In genomic region chr19:50838239-50838638, GRCh38 we compare ENCODE assay signal across 14 cellular contexts. TPM values are rescaled to one million over a fixed set of nuclear protein-coding genes. Genes with fewer than 3 reads are reported as not detected.
DNase-seq lines count a peak whose midpoint lies in the region; ATAC-seq, FAIRE-seq and TF ChIP-seq lines count a peak whose summit lies in the region.
"Had no signal": no experiment of that assay in that cellular context is flagged by ENCODE, and none has a peak within 500 bp of the region (broad histone marks: within the 10 kb centered on the region; RNA-seq: fewer than 3 reads in every experiment).

No MANE protein-coding gene starts in this region.

- H3K27me3 Mint-ChIP-seq in Caco-2 (ENCODE audit: insufficient read depth, unreplicated experiment) = peaks cover 15% of the 10 kb centered on the region

- in situ Hi-C loops in HepG2 (cut with HindIII; ENCODE audit: extremely low pct_ligation_motif_present, low pct_unique_long_range_greater_than_20kb) = no loop called here
- in situ Hi-C loops in mammary epithelial cell (cut with MboI; ENCODE audit: low sequenced_read_pairs in 2 of 2) = no loop called here

- H3K4me2 ChIP-seq in HepG2 (ENCODE audit: low read depth, low read length) (no peak overlapping the region), mammary epithelial cell (ENCODE audit: insufficient read depth, low read depth, low read length) (no peak overlapping the region)

- no peak for DNase-seq in HepG2 (ENCODE audit: low spot score)
- no peak for DNase-seq in right lobe of liver
- no peak for DNase-seq in LNCaP clone FGC (ENCODE audit: low read depth)
- DNase-seq in choroid plexus epithelial cell (ENCODE audit: low read depth) = peak; percentile 5
- DNase-seq in omental fat pad (ENCODE audit: low spot score) = no peak
- no peak for DNase-seq in mammary epithelial cell
- DNase-seq in Caco-2 = no peak
- DNase-seq: activated CD4-positive, alpha-beta T cell treated with anti-CD3 and anti-CD28 coated beads, Interleukin-2, amount 50 U/mL, for 4 hours; activated naive CD8-positive, alpha-beta T cell treated with anti-CD3 and anti-CD28 coated beads, Interleukin-2, amount 50 U/mL, for 24 hours; left ventricle myocardium superior had no signal

- H3K27me3 ChIP-seq in HepG2 (ENCODE audit: control insufficient read depth in 1 of 2, insufficient read depth in 2 of 2, low read length in 2 of 2) = peaks cover 0 to 27% of the 10 kb centered on the region in 2 experiments; a peak in 2 of 5 replicates
- no peaks in the 10 kb centered on the region for H3K27me3 ChIP-seq in right lobe of liver
- H3K27me3 ChIP-seq in mammary epithelial cell (ENCODE audit: insufficient read depth, low read length) = no peaks in the 10 kb centered on the region
- H3K27me3 ChIP-seq in Caco-2 (replicated peaks; ENCODE audit: control insufficient read depth, insufficient read depth, low read length) = no peaks in the 10 kb centered on the region

- BruUV-seq in HepG2 (replicated peaks; lab: Mats Ljungman, UMichigan) (no TSS peak), mammary epithelial cell (replicated peaks; lab: Mats Ljungman, UMichigan) (no TSS peak), Caco-2 (replicated peaks; lab: Mats Ljungman, UMichigan) (no TSS peak)

- TF ChIP-seq CTCF in HepG2 (CRISPR knock-in tag; IDR thresholded peaks at IDR 0.05) (peak; percentile 37; the same call in 1 of the 2 replicates), right lobe of liver (IDR thresholded peaks at IDR 0.05) (no peak), LNCaP clone FGC (IDR thresholded peaks at IDR 0.05; ENCODE audit: control insufficient read depth, extremely low read depth, insufficient read depth) (peak; percentile 66), choroid plexus epithelial cell (conservative IDR thresholded peaks at IDR 0.05; ENCODE audit: low read depth, low read length) (peak; percentile 37), omental fat pad (IDR thresholded peaks at IDR 0.05) (no peak), mammary epithelial cell (conservative IDR thresholded peaks at IDR 0.05 in 1 of 2, IDR thresholded peaks at IDR 0.05 in 1 of 2; ENCODE audit: extremely low read depth in 1 of 2, insufficient read depth in 1 of 2, low read depth in 1 of 2, low read length in 2 of 2) (peak in 1 of 2 donors; percentile 46), Caco-2 (IDR thresholded peaks at IDR 0.05; ENCODE audit: insufficient read depth in 1 of 2, low read depth in 1 of 2, low read length in 1 of 2, severe bottlenecking in 1 of 2, unreplicated experiment in 1 of 2) (no peak)

- H4K20me1 ChIP-seq in HepG2 (ENCODE audit: insufficient read depth, low read length) (no peaks in the 10 kb centered on the region), mammary epithelial cell (ENCODE audit: insufficient read depth, low read length) (no peaks in the 10 kb centered on the region)

- H3K36me3 ChIP-seq in HepG2 (replicated peaks in 1 of 2; ENCODE audit: control insufficient read depth in 1 of 2, insufficient read depth in 2 of 2, low read length in 2 of 2) (no peaks in the 10 kb centered on the region), right lobe of liver (no peaks in the 10 kb centered on the region), mammary epithelial cell (ENCODE audit: insufficient read depth, low read length) (no peaks in the 10 kb centered on the region), Caco-2 (ENCODE audit: control insufficient read depth, insufficient read depth, low read length) (no peaks in the 10 kb centered on the region)

- no peaks in the 10 kb centered on the region for H3K9me3 ChIP-seq in HepG2 (ENCODE audit: low read length)
- H3K9me3 ChIP-seq in right lobe of liver = no peaks in the 10 kb centered on the region
- H3K9me3 ChIP-seq in mammary epithelial cell (replicated peaks; ENCODE audit: insufficient read depth, low read length) = no peaks in the 10 kb centered on the region
- peaks cover 3% of the 10 kb centered on the region; the same call in 1 of the 2 replicates for H3K9me3 ChIP-seq in Caco-2

- ATAC-seq in HepG2 = no peak
- ATAC-seq in right lobe of liver = no peak
- no peak for ATAC-seq in GM21717 (IDR thresholded peaks at IDR 0.05; ENCODE audit: unreplicated experiment)
- no peak for ATAC-seq in omental fat pad (ENCODE audit: low FRiP score)
- ATAC-seq: activated naive CD8-positive, alpha-beta T cell treated with anti-CD3 and anti-CD28 coated beads, Interleukin-2, amount 50 U/mL, for 24 hours; esophagus mucosa; left ventricle myocardium superior had no signal

- H3K9ac ChIP-seq in HepG2 (ENCODE audit: insufficient read depth, low read depth, low read length) = no peak overlapping the region
- H3K9ac ChIP-seq in mammary epithelial cell (ENCODE audit: insufficient read depth, low read length) = no peak overlapping the region

- no peak for TF ChIP-seq RAD21 in HepG2 (CRISPR knock-in tag; IDR thresholded peaks at IDR 0.05)

- H3K27ac Mint-ChIP-seq in Caco-2 (ENCODE audit: unreplicated experiment) = no peak overlapping the region
- H3K27ac Mint-ChIP-seq: activated naive CD8-positive, alpha-beta T cell treated with anti-CD3 and anti-CD28 coated beads, Interleukin-2, amount 50 U/mL, for 24 hours had no signal

- TF ChIP-seq EP300 in HepG2 (IDR thresholded peaks at IDR 0.05; ENCODE audit: low read depth in 2 of 2, low read length in 2 of 2) = no peak
- TF ChIP-seq EP300 in HepG2 (CRISPR knock-in tag; IDR thresholded peaks at IDR 0.05; ENCODE audit: borderline replicate concordance) = no peak

- TF ChIP-seq POLR2A in HepG2 (IDR thresholded peaks at IDR 0.05; ENCODE audit: insufficient read depth in 1 of 2, low read depth in 2 of 2, low read length in 2 of 2) (no peak), right lobe of liver (IDR thresholded peaks at IDR 0.05) (no peak)

- intact Hi-C loops in HepG2 (cut with micrococcal nuclease; ENCODE audit: unreplicated experiment) (no loop called here), right lobe of liver (cut with DNase I) (no loop called here), mammary epithelial cell (cut with micrococcal nuclease) (loop anchor here (5.0 kb wide), 1 partner anchor 59 kb away; no protein-coding TSS in a partner anchor), Caco-2 (cut with micrococcal nuclease; ENCODE audit: unreplicated experiment) (no loop called here)

- H3K36me3 Mint-ChIP-seq in Caco-2 (ENCODE audit: insufficient read depth, unreplicated experiment) = peaks cover 11% of the 10 kb centered on the region

- 17% methylated on average over 6 of the region's 6 CpGs for WGBS in HepG2 (ENCODE audit: low lambda C conversion rate)
- 11% methylated on average over 6 of the region's 6 CpGs for WGBS in right lobe of liver (ENCODE audit: insufficient coverage, low coverage, low lambda C conversion rate, missing lambda C conversion rate)
- 0% methylated on average over 2 of the region's 6 CpGs for WGBS in mammary epithelial cell (ENCODE audit: low coverage, missing lambda C conversion rate)

- H3K4me1 ChIP-seq in HepG2 (ENCODE audit: insufficient read depth, low read length) = peaks cover 17% of the 10 kb centered on the region
- H3K4me1 ChIP-seq in right lobe of liver = peaks cover 0 to 3% (median 0%) of the 10 kb centered on the region in 4 donors
- H3K4me1 ChIP-seq in mammary epithelial cell (ENCODE audit: insufficient read depth, low read length) = peaks cover 13% of the 10 kb centered on the region
- peaks cover 4% of the 10 kb centered on the region; the same call in 1 of the 2 replicates for H3K4me1 ChIP-seq in Caco-2

- dilution Hi-C loops in mammary epithelial cell (cut with HindIII; ENCODE audit: low sequenced_read_pairs) = no loop called here

- H3K4me3 ChIP-seq in HepG2 (replicated peaks in 1 of 3; ENCODE audit: insufficient read depth in 1 of 3, low read depth in 2 of 3, low read length in 3 of 3) (no peak overlapping the region), right lobe of liver (no peak overlapping the region), LNCaP clone FGC (ENCODE audit: low read depth, low read length) (no peak overlapping the region), choroid plexus epithelial cell (ENCODE audit: low read depth, low read length) (no peak overlapping the region), mammary epithelial cell (replicated peaks in 1 of 3; ENCODE audit: insufficient read depth in 1 of 3, low read depth in 2 of 3, low read length in 3 of 3) (no peak overlapping the region), Caco-2 (ENCODE audit: low read depth, low read length) (no peak overlapping the region)

- H3K27ac ChIP-seq in HepG2 (ENCODE audit: extremely low read length, insufficient read depth, low read length) (no peak overlapping the region), right lobe of liver (no peak overlapping the region), mammary epithelial cell (ENCODE audit: insufficient read depth, low read depth, low read length) (no peak overlapping the region)

- no peak overlapping the region for H2AFZ ChIP-seq in HepG2 (ENCODE audit: low read length)
- no peak overlapping the region for H2AFZ ChIP-seq in mammary epithelial cell (ENCODE audit: low read depth, low read length)

- peaks cover 10% of the 10 kb centered on the region for H3K9me3 Mint-ChIP-seq in Caco-2 (ENCODE audit: unreplicated experiment)

- H3K4me1 Mint-ChIP-seq in Caco-2 (ENCODE audit: low read depth, unreplicated experiment) = peaks cover 6% of the 10 kb centered on the region

- no peaks in the 10 kb centered on the region for H3K79me2 ChIP-seq in HepG2 (ENCODE audit: insufficient read depth, low read length)
- H3K79me2 ChIP-seq in mammary epithelial cell (ENCODE audit: insufficient read depth, low read length) = no peaks in the 10 kb centered on the region

- POLR2A ChIA-PET in HepG2 (lab: Yijun Ruan, JAX) = no interaction called here
- POLR2A ChIA-PET in Caco-2 (lab: Charles Lee) = no interaction called here

- no peak for FAIRE-seq in HepG2 (lab: Jason Lieb, UNC)

- CTCF ChIA-PET in HepG2 (lab: Yijun Ruan, JAX; ENCODE audit: low intra/inter-chr PET ratio, low total read pairs) = no interaction called here
- CTCF ChIA-PET in mammary epithelial cell (lab: Charles Lee; ENCODE audit: low non-redundant PET) = interaction anchor here (1.3 kb wide), 1 partner anchor 58 kb away, joined by 3 read pairs; no protein-coding TSS in a partner anchor
- CTCF ChIA-PET in Caco-2 (lab: Charles Lee) = no interaction called here

- H3K4me3 Mint-ChIP-seq in Caco-2 (ENCODE audit: unreplicated experiment) = no peak overlapping the region
- H3K4me3 Mint-ChIP-seq: activated naive CD8-positive, alpha-beta T cell treated with anti-CD3 and anti-CD28 coated beads, Interleukin-2, amount 50 U/mL, for 24 hours had no signal

RNA-seq across cellular contexts. Expression of gene KLK15, which starts 4.9 kb away (rescaled TPM):
- not detected in 2 replicates for total RNA-seq in HepG2 (2016; rRNA removed; fragmentation: Illumina TruSeq; extraction: Trizol)
- not detected in 2 replicates for total RNA-seq in HepG2 (2016; cell fraction: cytosol; rRNA removed; fragmentation: Illumina TruSeq; extraction: Trizol; ENCODE audit: low read depth)
- total RNA-seq in HepG2 (2016; cell fraction: insoluble cytoplasmic fraction; rRNA removed; fragmentation: Illumina TruSeq; extraction: Trizol) = not detected in 2 replicates
- not detected in 2 replicates for total RNA-seq in HepG2 (2016; cell fraction: membrane; rRNA removed; fragmentation: Illumina TruSeq; extraction: Trizol)
- total RNA-seq in HepG2 (2016; cell fraction: nucleus; rRNA removed; fragmentation: Illumina TruSeq; extraction: Trizol) = not detected in 2 replicates
- polyA plus RNA-seq in HepG2 (2011; rRNA removed) = not detected in 2 replicates
- not detected in 2 replicates for polyA plus RNA-seq in HepG2 (2011; cell fraction: cytosol; rRNA removed)
- not detected in 2 replicates for polyA plus RNA-seq in HepG2 (2011; cell fraction: nucleus; rRNA removed)
- polyA plus RNA-seq in HepG2 (2012) = not detected in 2 replicates
- polyA plus RNA-seq in HepG2 (2016; cell fraction: cytosol; fragmentation: Illumina TruSeq; extraction: Trizol; ENCODE audit: low read depth) = not detected in 2 replicates
- polyA plus RNA-seq in HepG2 (2016; cell fraction: insoluble cytoplasmic fraction; fragmentation: Illumina TruSeq; extraction: Trizol; ENCODE audit: low read depth) = not detected in 2 replicates
- polyA plus RNA-seq in HepG2 (2016; cell fraction: membrane; fragmentation: Illumina TruSeq; extraction: Trizol; ENCODE audit: low read depth) = not detected in 2 replicates
- not detected in 2 replicates for polyA plus RNA-seq in HepG2 (2016; cell fraction: nucleus; fragmentation: Illumina TruSeq; extraction: Trizol; ENCODE audit: insufficient read depth, low read depth)
- polyA minus RNA-seq in HepG2 (2011; rRNA and poly(A)+ RNA removed; ENCODE audit: low replicate concordance) = not detected in 2 replicates
- not detected in 2 replicates for polyA minus RNA-seq in HepG2 (2011; cell fraction: cytosol; rRNA and poly(A)+ RNA removed)
- not detected in 2 replicates for polyA minus RNA-seq in HepG2 (2011; cell fraction: nucleus; rRNA and poly(A)+ RNA removed)
- not detected for total RNA-seq in right lobe of liver
- total RNA-seq in omental fat pad = not detected
- not detected for total RNA-seq in mammary epithelial cell
- not detected for polyA plus RNA-seq in mammary epithelial cell
- not detected for polyA minus RNA-seq in mammary epithelial cell
- total RNA-seq in Caco-2 (2022) = not detected in 2 replicates
- total RNA-seq: esophagus mucosa, left ventricle myocardium superior, renal cortical epithelial cell, RPMI7951 had no signal

RNA-seq across cellular contexts. Expression of gene KLK1, which starts 14.7 kb away (rescaled TPM):
- total RNA-seq in HepG2 (2016; rRNA removed; fragmentation: Illumina TruSeq; extraction: Trizol) = not detected in 2 replicates
- total RNA-seq in HepG2 (2016; cell fraction: cytosol; rRNA removed; fragmentation: Illumina TruSeq; extraction: Trizol; ENCODE audit: low read depth) = not detected in 2 replicates
- not detected in 2 replicates for total RNA-seq in HepG2 (2016; cell fraction: insoluble cytoplasmic fraction; rRNA removed; fragmentation: Illumina TruSeq; extraction: Trizol)
- total RNA-seq in HepG2 (2016; cell fraction: membrane; rRNA removed; fragmentation: Illumina TruSeq; extraction: Trizol) = not detected in 2 replicates
- total RNA-seq in HepG2 (2016; cell fraction: nucleus; rRNA removed; fragmentation: Illumina TruSeq; extraction: Trizol) = not detected in 2 replicates
- polyA plus RNA-seq in HepG2 (2011; rRNA removed) = not detected in 2 replicates
- not detected in 2 replicates for polyA plus RNA-seq in HepG2 (2011; cell fraction: cytosol; rRNA removed)
- polyA plus RNA-seq in HepG2 (2011; cell fraction: nucleus; rRNA removed) = not detected in 2 replicates
- polyA plus RNA-seq in HepG2 (2012) = not detected in 2 replicates
- polyA plus RNA-seq in HepG2 (2016; cell fraction: cytosol; fragmentation: Illumina TruSeq; extraction: Trizol; ENCODE audit: low read depth) = not detected in 2 replicates
- polyA plus RNA-seq in HepG2 (2016; cell fraction: insoluble cytoplasmic fraction; fragmentation: Illumina TruSeq; extraction: Trizol; ENCODE audit: low read depth) = not detected in 2 replicates
- polyA plus RNA-seq in HepG2 (2016; cell fraction: membrane; fragmentation: Illumina TruSeq; extraction: Trizol; ENCODE audit: low read depth) = not detected in 2 replicates
- polyA plus RNA-seq in HepG2 (2016; cell fraction: nucleus; fragmentation: Illumina TruSeq; extraction: Trizol; ENCODE audit: insufficient read depth, low read depth) = not detected in 2 replicates
- 0.72 TPM in 1 of 2 replicates, not detected in the other for polyA minus RNA-seq in HepG2 (2011; rRNA and poly(A)+ RNA removed; ENCODE audit: low replicate concordance)
- polyA minus RNA-seq in HepG2 (2011; cell fraction: cytosol; rRNA and poly(A)+ RNA removed) = not detected in 2 replicates
- not detected in 2 replicates for polyA minus RNA-seq in HepG2 (2011; cell fraction: nucleus; rRNA and poly(A)+ RNA removed)
- total RNA-seq in right lobe of liver = not detected
- 1 to 10 TPM in 3 of 4 donors, not detected in 1; 1.0 to 1.4 (median 1.3) TPM for total RNA-seq in omental fat pad
- total RNA-seq in mammary epithelial cell = under 1 TPM in 1 of 2 donors, not detected in 1; 0.54 TPM
- polyA plus RNA-seq in mammary epithelial cell = 0.63 TPM
- polyA minus RNA-seq in mammary epithelial cell = 7.7 TPM
- total RNA-seq in Caco-2 (2022) = 0.73 and 1.1 TPM in 2 replicates
- total RNA-seq: left ventricle myocardium superior, renal cortical epithelial cell, RPMI7951 had no signal

RNA-seq across cellular contexts. Expression of gene KLK3, which starts 16.5 kb away (rescaled TPM):
- total RNA-seq in HepG2 (2016; rRNA removed; fragmentation: Illumina TruSeq; extraction: Trizol) = not detected in 2 replicates
- total RNA-seq in HepG2 (2016; cell fraction: cytosol; rRNA removed; fragmentation: Illumina TruSeq; extraction: Trizol; ENCODE audit: low read depth) = not detected in 2 replicates
- not detected in 2 replicates for total RNA-seq in HepG2 (2016; cell fraction: insoluble cytoplasmic fraction; rRNA removed; fragmentation: Illumina TruSeq; extraction: Trizol)
- total RNA-seq in HepG2 (2016; cell fraction: membrane; rRNA removed; fragmentation: Illumina TruSeq; extraction: Trizol) = not detected in 2 replicates
- total RNA-seq in HepG2 (2016; cell fraction: nucleus; rRNA removed; fragmentation: Illumina TruSeq; extraction: Trizol) = not detected in 2 replicates
- polyA plus RNA-seq in HepG2 (2011; rRNA removed) = not detected in 2 replicates
- not detected in 2 replicates for polyA plus RNA-seq in HepG2 (2011; cell fraction: cytosol; rRNA removed)
- not detected in 2 replicates for polyA plus RNA-seq in HepG2 (2011; cell fraction: nucleus; rRNA removed)
- polyA plus RNA-seq in HepG2 (2012) = not detected in 2 replicates
- not detected in 2 replicates for polyA plus RNA-seq in HepG2 (2016; cell fraction: cytosol; fragmentation: Illumina TruSeq; extraction: Trizol; ENCODE audit: low read depth)
- polyA plus RNA-seq in HepG2 (2016; cell fraction: insoluble cytoplasmic fraction; fragmentation: Illumina TruSeq; extraction: Trizol; ENCODE audit: low read depth) = not detected in 2 replicates
- not detected in 2 replicates for polyA plus RNA-seq in HepG2 (2016; cell fraction: membrane; fragmentation: Illumina TruSeq; extraction: Trizol; ENCODE audit: low read depth)
- not detected in 2 replicates for polyA plus RNA-seq in HepG2 (2016; cell fraction: nucleus; fragmentation: Illumina TruSeq; extraction: Trizol; ENCODE audit: insufficient read depth, low read depth)
- not detected in 2 replicates for polyA minus RNA-seq in HepG2 (2011; rRNA and poly(A)+ RNA removed; ENCODE audit: low replicate concordance)
- not detected in 2 replicates for polyA minus RNA-seq in HepG2 (2011; cell fraction: cytosol; rRNA and poly(A)+ RNA removed)
- not detected in 2 replicates for polyA minus RNA-seq in HepG2 (2011; cell fraction: nucleus; rRNA and poly(A)+ RNA removed)
- not detected for total RNA-seq in right lobe of liver
- total RNA-seq in omental fat pad = not detected
- not detected for total RNA-seq in mammary epithelial cell
- polyA plus RNA-seq in mammary epithelial cell = not detected
- not detected for polyA minus RNA-seq in mammary epithelial cell
- not detected in 2 replicates for total RNA-seq in Caco-2 (2022)
- total RNA-seq: esophagus mucosa, left ventricle myocardium superior, renal cortical epithelial cell, RPMI7951 had no signal

RNA-seq across cellular contexts. Expression of gene KLK2, which starts 35.0 kb away (rescaled TPM):
- not detected in 2 replicates for total RNA-seq in HepG2 (2016; rRNA removed; fragmentation: Illumina TruSeq; extraction: Trizol)
- not detected in 2 replicates for total RNA-seq in HepG2 (2016; cell fraction: cytosol; rRNA removed; fragmentation: Illumina TruSeq; extraction: Trizol; ENCODE audit: low read depth)
- total RNA-seq in HepG2 (2016; cell fraction: insoluble cytoplasmic fraction; rRNA removed; fragmentation: Illumina TruSeq; extraction: Trizol) = not detected in 2 replicates
- not detected in 2 replicates for total RNA-seq in HepG2 (2016; cell fraction: membrane; rRNA removed; fragmentation: Illumina TruSeq; extraction: Trizol)
- not detected in 2 replicates for total RNA-seq in HepG2 (2016; cell fraction: nucleus; rRNA removed; fragmentation: Illumina TruSeq; extraction: Trizol)
- 0.11 TPM in 1 of 2 replicates, not detected in the other for polyA plus RNA-seq in HepG2 (2011; rRNA removed)
- not detected in 2 replicates for polyA plus RNA-seq in HepG2 (2011; cell fraction: cytosol; rRNA removed)
- 0.31 and 0.35 TPM in 2 replicates for polyA plus RNA-seq in HepG2 (2011; cell fraction: nucleus; rRNA removed)
- polyA plus RNA-seq in HepG2 (2012) = not detected in 2 replicates
- not detected in 2 replicates for polyA plus RNA-seq in HepG2 (2016; cell fraction: cytosol; fragmentation: Illumina TruSeq; extraction: Trizol; ENCODE audit: low read depth)
- polyA plus RNA-seq in HepG2 (2016; cell fraction: insoluble cytoplasmic fraction; fragmentation: Illumina TruSeq; extraction: Trizol; ENCODE audit: low read depth) = not detected in 2 replicates
- polyA plus RNA-seq in HepG2 (2016; cell fraction: membrane; fragmentation: Illumina TruSeq; extraction: Trizol; ENCODE audit: low read depth) = not detected in 2 replicates
- not detected in 2 replicates for polyA plus RNA-seq in HepG2 (2016; cell fraction: nucleus; fragmentation: Illumina TruSeq; extraction: Trizol; ENCODE audit: insufficient read depth, low read depth)
- not detected in 2 replicates for polyA minus RNA-seq in HepG2 (2011; rRNA and poly(A)+ RNA removed; ENCODE audit: low replicate concordance)
- not detected in 2 replicates for polyA minus RNA-seq in HepG2 (2011; cell fraction: cytosol; rRNA and poly(A)+ RNA removed)
- 0.37 and 0.64 TPM in 2 replicates for polyA minus RNA-seq in HepG2 (2011; cell fraction: nucleus; rRNA and poly(A)+ RNA removed)
- not detected for total RNA-seq in right lobe of liver
- not detected for total RNA-seq in omental fat pad
- total RNA-seq in mammary epithelial cell = not detected
- polyA plus RNA-seq in mammary epithelial cell = not detected
- not detected for polyA minus RNA-seq in mammary epithelial cell
- total RNA-seq in Caco-2 (2022) = not detected in 2 replicates
- total RNA-seq: esophagus mucosa, left ventricle myocardium superior, renal cortical epithelial cell, RPMI7951 had no signal

RNA-seq across cellular contexts. Expression of gene ACP4, which starts 48.0 kb away (rescaled TPM):
- not detected in 2 replicates for total RNA-seq in HepG2 (2016; rRNA removed; fragmentation: Illumina TruSeq; extraction: Trizol)
- not detected in 2 replicates for total RNA-seq in HepG2 (2016; cell fraction: cytosol; rRNA removed; fragmentation: Illumina TruSeq; extraction: Trizol; ENCODE audit: low read depth)
- not detected in 2 replicates for total RNA-seq in HepG2 (2016; cell fraction: insoluble cytoplasmic fraction; rRNA removed; fragmentation: Illumina TruSeq; extraction: Trizol)
- total RNA-seq in HepG2 (2016; cell fraction: membrane; rRNA removed; fragmentation: Illumina TruSeq; extraction: Trizol) = not detected in 2 replicates
- total RNA-seq in HepG2 (2016; cell fraction: nucleus; rRNA removed; fragmentation: Illumina TruSeq; extraction: Trizol) = not detected in 2 replicates
- polyA plus RNA-seq in HepG2 (2011; rRNA removed) = 0.08 TPM in 1 of 2 replicates, not detected in the other
- not detected in 2 replicates for polyA plus RNA-seq in HepG2 (2011; cell fraction: cytosol; rRNA removed)
- polyA plus RNA-seq in HepG2 (2011; cell fraction: nucleus; rRNA removed) = 0.11 TPM in 1 of 2 replicates, not detected in the other
- not detected in 2 replicates for polyA plus RNA-seq in HepG2 (2012)
- polyA plus RNA-seq in HepG2 (2016; cell fraction: cytosol; fragmentation: Illumina TruSeq; extraction: Trizol; ENCODE audit: low read depth) = not detected in 2 replicates
- polyA plus RNA-seq in HepG2 (2016; cell fraction: insoluble cytoplasmic fraction; fragmentation: Illumina TruSeq; extraction: Trizol; ENCODE audit: low read depth) = not detected in 2 replicates
- polyA plus RNA-seq in HepG2 (2016; cell fraction: membrane; fragmentation: Illumina TruSeq; extraction: Trizol; ENCODE audit: low read depth) = not detected in 2 replicates
- polyA plus RNA-seq in HepG2 (2016; cell fraction: nucleus; fragmentation: Illumina TruSeq; extraction: Trizol; ENCODE audit: insufficient read depth, low read depth) = not detected in 2 replicates
- not detected in 2 replicates for polyA minus RNA-seq in HepG2 (2011; rRNA and poly(A)+ RNA removed; ENCODE audit: low replicate concordance)
- not detected in 2 replicates for polyA minus RNA-seq in HepG2 (2011; cell fraction: cytosol; rRNA and poly(A)+ RNA removed)
- polyA minus RNA-seq in HepG2 (2011; cell fraction: nucleus; rRNA and poly(A)+ RNA removed) = not detected in 2 replicates
- under 1 TPM in 1 of 6 experiments, not detected in 5; 0.37 TPM for total RNA-seq in right lobe of liver
- not detected for total RNA-seq in omental fat pad
- total RNA-seq in mammary epithelial cell = not detected
- polyA plus RNA-seq in mammary epithelial cell = not detected
- not detected for polyA minus RNA-seq in mammary epithelial cell
- not detected in 2 replicates for total RNA-seq in Caco-2 (2022)
- total RNA-seq: esophagus mucosa, left ventricle myocardium superior, renal cortical epithelial cell, RPMI7951 had no signal

Comparison
In these comparisons a context has a peak if more than half of its experiments do, and no peak if none do; other contexts are left out.
1. CTCF ChIP-seq: peak in HepG2 (single experiment), LNCaP clone FGC (single experiment) and choroid plexus epithelial cell (single experiment); none in right lobe of liver (0 of 4), omental fat pad (0 of 3) and Caco-2 (0 of 2).